In genomic region chr12:119229837-119230236, GRCh38 we compare ENCODE assay signal across 1 cellular context.
TF ChIP-seq lines count a peak whose summit lies in the region.

No MANE protein-coding gene starts in this region.

TF ChIP-seq in K562, 482 proteins besides CTCF, POLR2A, EP300 and RAD21 (continued from another document and continues in another):
- no peak for TF ChIP-seq MTA2 (IDR thresholded peaks at IDR 0.05; ENCODE audit: low read depth)
- TF ChIP-seq, protein P1, sequence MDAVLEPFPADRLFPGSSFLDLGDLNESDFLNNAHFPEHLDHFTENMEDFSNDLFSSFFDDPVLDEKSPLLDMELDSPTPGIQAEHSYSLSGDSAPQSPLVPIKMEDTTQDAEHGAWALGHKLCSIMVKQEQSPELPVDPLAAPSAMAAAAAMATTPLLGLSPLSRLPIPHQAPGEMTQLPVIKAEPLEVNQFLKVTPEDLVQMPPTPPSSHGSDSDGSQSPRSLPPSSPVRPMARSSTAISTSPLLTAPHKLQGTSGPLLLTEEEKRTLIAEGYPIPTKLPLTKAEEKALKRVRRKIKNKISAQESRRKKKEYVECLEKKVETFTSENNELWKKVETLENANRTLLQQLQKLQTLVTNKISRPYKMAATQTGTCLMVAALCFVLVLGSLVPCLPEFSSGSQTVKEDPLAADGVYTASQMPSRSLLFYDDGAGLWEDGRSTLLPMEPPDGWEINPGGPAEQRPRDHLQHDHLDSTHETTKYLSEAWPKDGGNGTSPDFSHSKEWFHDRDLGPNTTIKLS (IDR thresholded peaks at IDR 0.05; ENCODE audit: borderline replicate concordance, low read depth), result peak; percentile 48; the same call in 1 of the 2 replicates
- TF ChIP-seq SIX5 (IDR thresholded peaks at IDR 0.05; ENCODE audit: borderline replicate concordance in 1 of 2, insufficient read depth in 1 of 2, low read depth in 1 of 2, low read length in 2 of 2), result peak; percentile 83 to 85
- no peak for TF ChIP-seq PHF8 (IDR thresholded peaks at IDR 0.05; ENCODE audit: borderline replicate concordance, low read length)
- TF ChIP-seq, protein P2, sequence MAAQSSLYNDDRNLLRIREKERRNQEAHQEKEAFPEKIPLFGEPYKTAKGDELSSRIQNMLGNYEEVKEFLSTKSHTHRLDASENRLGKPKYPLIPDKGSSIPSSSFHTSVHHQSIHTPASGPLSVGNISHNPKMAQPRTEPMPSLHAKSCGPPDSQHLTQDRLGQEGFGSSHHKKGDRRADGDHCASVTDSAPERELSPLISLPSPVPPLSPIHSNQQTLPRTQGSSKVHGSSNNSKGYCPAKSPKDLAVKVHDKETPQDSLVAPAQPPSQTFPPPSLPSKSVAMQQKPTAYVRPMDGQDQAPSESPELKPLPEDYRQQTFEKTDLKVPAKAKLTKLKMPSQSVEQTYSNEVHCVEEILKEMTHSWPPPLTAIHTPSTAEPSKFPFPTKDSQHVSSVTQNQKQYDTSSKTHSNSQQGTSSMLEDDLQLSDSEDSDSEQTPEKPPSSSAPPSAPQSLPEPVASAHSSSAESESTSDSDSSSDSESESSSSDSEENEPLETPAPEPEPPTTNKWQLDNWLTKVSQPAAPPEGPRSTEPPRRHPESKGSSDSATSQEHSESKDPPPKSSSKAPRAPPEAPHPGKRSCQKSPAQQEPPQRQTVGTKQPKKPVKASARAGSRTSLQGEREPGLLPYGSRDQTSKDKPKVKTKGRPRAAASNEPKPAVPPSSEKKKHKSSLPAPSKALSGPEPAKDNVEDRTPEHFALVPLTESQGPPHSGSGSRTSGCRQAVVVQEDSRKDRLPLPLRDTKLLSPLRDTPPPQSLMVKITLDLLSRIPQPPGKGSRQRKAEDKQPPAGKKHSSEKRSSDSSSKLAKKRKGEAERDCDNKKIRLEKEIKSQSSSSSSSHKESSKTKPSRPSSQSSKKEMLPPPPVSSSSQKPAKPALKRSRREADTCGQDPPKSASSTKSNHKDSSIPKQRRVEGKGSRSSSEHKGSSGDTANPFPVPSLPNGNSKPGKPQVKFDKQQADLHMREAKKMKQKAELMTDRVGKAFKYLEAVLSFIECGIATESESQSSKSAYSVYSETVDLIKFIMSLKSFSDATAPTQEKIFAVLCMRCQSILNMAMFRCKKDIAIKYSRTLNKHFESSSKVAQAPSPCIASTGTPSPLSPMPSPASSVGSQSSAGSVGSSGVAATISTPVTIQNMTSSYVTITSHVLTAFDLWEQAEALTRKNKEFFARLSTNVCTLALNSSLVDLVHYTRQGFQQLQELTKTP (IDR thresholded peaks at IDR 0.05; ENCODE audit: low read depth in 1 of 2, partially characterized antibody in 2 of 2), result peak in 1 of 2 experiments; percentile 68
- TF ChIP-seq NFIX (CRISPR knock-in tag; IDR thresholded peaks at IDR 0.05; ENCODE audit: low read depth), result no peak
- peak; percentile 64; the same call in 1 of the 2 replicates for TF ChIP-seq DIDO1 (tag; IDR thresholded peaks at IDR 0.05; ENCODE audit: low read depth)
- no peak for TF ChIP-seq RBM34 (IDR thresholded peaks at IDR 0.05; ENCODE audit: borderline replicate concordance, insufficient read depth, low read length)
- TF ChIP-seq ASH1L (IDR thresholded peaks at IDR 0.05; ENCODE audit: borderline replicate concordance, low read depth, partially characterized antibody), result no peak
- TF ChIP-seq, protein P3, sequence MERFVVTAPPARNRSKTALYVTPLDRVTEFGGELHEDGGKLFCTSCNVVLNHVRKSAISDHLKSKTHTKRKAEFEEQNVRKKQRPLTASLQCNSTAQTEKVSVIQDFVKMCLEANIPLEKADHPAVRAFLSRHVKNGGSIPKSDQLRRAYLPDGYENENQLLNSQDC (CRISPR knock-in tag; IDR thresholded peaks at IDR 0.05), result no peak
- no peak for TF ChIP-seq NCOA2 (IDR thresholded peaks at IDR 0.05; ENCODE audit: partially characterized antibody in 2 of 2)
- TF ChIP-seq NFYB (IDR thresholded peaks at IDR 0.05; ENCODE audit: extremely low read depth, insufficient read length), result peak; percentile 17
- TF ChIP-seq, protein P4, sequence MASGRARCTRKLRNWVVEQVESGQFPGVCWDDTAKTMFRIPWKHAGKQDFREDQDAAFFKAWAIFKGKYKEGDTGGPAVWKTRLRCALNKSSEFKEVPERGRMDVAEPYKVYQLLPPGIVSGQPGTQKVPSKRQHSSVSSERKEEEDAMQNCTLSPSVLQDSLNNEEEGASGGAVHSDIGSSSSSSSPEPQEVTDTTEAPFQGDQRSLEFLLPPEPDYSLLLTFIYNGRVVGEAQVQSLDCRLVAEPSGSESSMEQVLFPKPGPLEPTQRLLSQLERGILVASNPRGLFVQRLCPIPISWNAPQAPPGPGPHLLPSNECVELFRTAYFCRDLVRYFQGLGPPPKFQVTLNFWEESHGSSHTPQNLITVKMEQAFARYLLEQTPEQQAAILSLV (tag; IDR thresholded peaks at IDR 0.05), result no peak
- peak; percentile 5 for TF ChIP-seq RBM25 (IDR thresholded peaks at IDR 0.05; ENCODE audit: low read depth, low read length, severe bottlenecking)
- TF ChIP-seq ZNF589 (CRISPR knock-in tag; IDR thresholded peaks at IDR 0.05; ENCODE audit: low read depth), result no peak
- TF ChIP-seq YY1 (IDR thresholded peaks at IDR 0.05; ENCODE audit: borderline replicate concordance in 1 of 3, control insufficient read depth in 1 of 3, extremely low read depth in 1 of 3, insufficient read depth in 3 of 3, insufficient read length in 1 of 3, insufficient replicate concordance in 2 of 3, low read depth in 1 of 3, low read length in 2 of 3), result peak in 1 of 3 experiments; percentile 40
- no peak for TF ChIP-seq ATF2 (CRISPR knock-in tag; IDR thresholded peaks at IDR 0.05)
- no peak for TF ChIP-seq PATZ1 (CRISPR knock-in tag; IDR thresholded peaks at IDR 0.05; ENCODE audit: borderline replicate concordance)
- TF ChIP-seq, protein P5, sequence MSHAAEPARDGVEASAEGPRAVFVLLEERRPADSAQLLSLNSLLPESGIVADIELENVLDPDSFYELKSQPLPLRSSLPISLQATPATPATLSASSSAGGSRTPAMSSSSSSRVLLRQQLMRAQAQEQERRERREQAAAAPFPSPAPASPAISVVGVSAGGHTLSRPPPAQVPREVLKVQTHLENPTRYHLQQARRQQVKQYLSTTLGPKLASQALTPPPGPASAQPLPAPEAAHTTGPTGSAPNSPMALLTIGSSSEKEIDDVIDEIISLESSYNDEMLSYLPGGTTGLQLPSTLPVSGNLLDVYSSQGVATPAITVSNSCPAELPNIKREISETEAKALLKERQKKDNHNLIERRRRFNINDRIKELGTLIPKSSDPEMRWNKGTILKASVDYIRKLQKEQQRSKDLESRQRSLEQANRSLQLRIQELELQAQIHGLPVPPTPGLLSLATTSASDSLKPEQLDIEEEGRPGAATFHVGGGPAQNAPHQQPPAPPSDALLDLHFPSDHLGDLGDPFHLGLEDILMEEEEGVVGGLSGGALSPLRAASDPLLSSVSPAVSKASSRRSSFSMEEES (CRISPR knock-in tag; IDR thresholded peaks at IDR 0.05), result peak; percentile 94
- peak; percentile 84 for TF ChIP-seq ZNF143 (CRISPR knock-in tag; IDR thresholded peaks at IDR 0.05)
- no peak for TF ChIP-seq EZH2 (IDR thresholded peaks at IDR 0.05; ENCODE audit: borderline replicate concordance, low read depth, low read length)
- TF ChIP-seq TARDBP (IDR thresholded peaks at IDR 0.05), result no peak
- TF ChIP-seq HNRNPL (IDR thresholded peaks at IDR 0.05; ENCODE audit: low read depth, low read length), result no peak
- no peak for TF ChIP-seq ATF1 (CRISPR knock-in tag; IDR thresholded peaks at IDR 0.05)
- TF ChIP-seq ATF1 (tag; IDR thresholded peaks at IDR 0.05), result peak; percentile 69
- TF ChIP-seq NONO (IDR thresholded peaks at IDR 0.05; ENCODE audit: low read depth in 2 of 2, low read length in 1 of 2), result no peak
- TF ChIP-seq ZNF639 (CRISPR knock-in tag; conservative IDR thresholded peaks at IDR 0.05 in 1 of 2, IDR thresholded peaks at IDR 0.05 in 1 of 2), result no peak
- TF ChIP-seq, protein P6, sequence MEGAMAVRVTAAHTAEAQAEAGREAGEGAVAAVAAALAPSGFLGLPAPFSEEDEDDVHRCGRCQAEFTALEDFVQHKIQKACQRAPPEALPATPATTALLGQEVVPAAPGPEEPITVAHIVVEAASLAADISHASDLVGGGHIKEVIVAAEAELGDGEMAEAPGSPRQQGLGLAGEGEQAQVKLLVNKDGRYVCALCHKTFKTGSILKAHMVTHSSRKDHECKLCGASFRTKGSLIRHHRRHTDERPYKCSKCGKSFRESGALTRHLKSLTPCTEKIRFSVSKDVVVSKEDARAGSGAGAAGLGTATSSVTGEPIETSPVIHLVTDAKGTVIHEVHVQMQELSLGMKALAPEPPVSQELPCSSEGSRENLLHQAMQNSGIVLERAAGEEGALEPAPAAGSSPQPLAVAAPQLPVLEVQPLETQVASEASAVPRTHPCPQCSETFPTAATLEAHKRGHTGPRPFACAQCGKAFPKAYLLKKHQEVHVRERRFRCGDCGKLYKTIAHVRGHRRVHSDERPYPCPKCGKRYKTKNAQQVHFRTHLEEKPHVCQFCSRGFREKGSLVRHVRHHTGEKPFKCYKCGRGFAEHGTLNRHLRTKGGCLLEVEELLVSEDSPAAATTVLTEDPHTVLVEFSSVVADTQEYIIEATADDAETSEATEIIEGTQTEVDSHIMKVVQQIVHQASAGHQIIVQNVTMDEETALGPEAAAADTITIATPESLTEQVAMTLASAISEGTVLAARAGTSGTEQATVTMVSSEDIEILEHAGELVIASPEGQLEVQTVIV (CRISPR knock-in tag; IDR thresholded peaks at IDR 0.05; ENCODE audit: borderline replicate concordance), result peak; percentile 76; the same call in 1 of the 2 replicates
- TF ChIP-seq E2F8 (IDR thresholded peaks at IDR 0.05; ENCODE audit: low read depth, partially characterized antibody), result no peak
- no peak for TF ChIP-seq CHAMP1 (IDR thresholded peaks at IDR 0.05)
- no peak for TF ChIP-seq TSC22D4 (tag; IDR thresholded peaks at IDR 0.05)
- peak; percentile 63; the same call in 1 of the 2 replicates for TF ChIP-seq MBD2 (IDR thresholded peaks at IDR 0.05; ENCODE audit: borderline replicate concordance, low read depth)
- TF ChIP-seq ZNF165 (CRISPR knock-in tag; IDR thresholded peaks at IDR 0.05; ENCODE audit: borderline replicate concordance), result no peak
